19 cellular contexts compared by ENCODE assay signal in the genomic region with DNA sequence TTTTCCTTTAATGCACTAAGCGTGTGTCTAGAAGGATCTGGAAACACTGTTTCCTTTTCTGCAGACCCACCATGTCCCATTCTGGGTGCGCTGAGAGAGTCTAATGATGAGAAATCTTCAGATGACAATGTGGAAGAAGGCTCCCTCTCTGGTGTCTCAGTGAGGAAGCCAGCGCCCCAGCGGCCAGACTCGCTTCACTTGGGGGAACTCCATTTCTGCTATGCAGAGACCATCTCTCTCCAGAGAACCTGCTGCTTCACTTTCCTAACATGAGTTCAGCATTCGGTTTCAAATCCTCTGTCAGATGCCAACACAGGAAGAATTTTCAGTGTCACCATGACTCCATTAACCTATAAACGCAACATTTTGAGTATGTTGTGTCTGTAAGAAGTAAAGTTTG.
"Had no signal": no experiment of that assay in that cellular context is flagged by ENCODE, and none has a peak within 500 bp of the region (broad histone marks: within the 10 kb centered on the region; RNA-seq: fewer than 3 reads in every experiment).

No MANE protein-coding gene starts in this region.

- H3K27ac ChIP-seq: coronary artery, foreskin keratinocyte, hepatocyte, ovary, right atrium auricular region, sigmoid colon, skin epidermis had no signal

- H3K4me3 Mint-ChIP-seq: endodermal cell had no signal

- DNase-seq: effector CD4-positive, alpha-beta T cell; endodermal cell; erythroblast; foreskin keratinocyte; head of caudate nucleus; left colon; left ventricle myocardium superior; mesendoderm; ovary; sigmoid colon; stimulated activated CD4-positive, alpha-beta T cell treated with anti-CD3 and anti-CD28 coated beads, Interleukin-2, amount 100 ng/mL, for 24 hours; stimulated activated CD4-positive, alpha-beta T cell treated with anti-CD3 and anti-CD28 coated beads, Interleukin-4, amount 100 ng/mL, for 4 hours; stimulated activated naive CD4-positive, alpha-beta T cell treated with Interleukin-2 at 50 U/mL for 16 hours; trophoblast cell had no signal

- H3K27ac Mint-ChIP-seq: endodermal cell had no signal

- ATAC-seq: foreskin keratinocyte, left colon, left ventricle myocardium superior had no signal

- H3K9me3 ChIP-seq: ovary had no signal

- H3K27me3 ChIP-seq: hepatocyte, ovary, right atrium auricular region had no signal

- H3K4me3 ChIP-seq: coronary artery, hepatocyte, lung, ovary, right atrium auricular region, sigmoid colon, skin epidermis had no signal

- H3K36me3 ChIP-seq: ovary, right atrium auricular region, sigmoid colon had no signal

- H3K4me1 ChIP-seq: foreskin keratinocyte, right atrium auricular region, sigmoid colon had no signal
